In genomic region chr20:50129662-50130345, GRCh38 we compare ENCODE assay signal across 1 cellular context.
A peak's percentile ranks its signal among the peaks of the same experiment; 100 is the strongest.
TF ChIP-seq lines count a peak whose summit lies in the region.

No MANE protein-coding gene starts in this region.

TF ChIP-seq in K562, 482 proteins besides CTCF, POLR2A, EP300 and RAD21 (continued from another document):
- TF ChIP-seq ZNF318 (IDR thresholded peaks at IDR 0.05; ENCODE audit: borderline replicate concordance in 1 of 2, low read depth in 1 of 2) = no peak
- TF ChIP-seq CHCHD3 (CRISPR knock-in tag; IDR thresholded peaks at IDR 0.05) = no peak
- TF ChIP-seq RAD51 (IDR thresholded peaks at IDR 0.05; ENCODE audit: borderline replicate concordance, low read depth) = peak; percentile 98
- TF ChIP-seq ZBTB12 (CRISPR knock-in tag; IDR thresholded peaks at IDR 0.05) = no peak
- no peak for TF ChIP-seq ZNF408 (CRISPR knock-in tag; IDR thresholded peaks at IDR 0.05; ENCODE audit: low read depth)
- peak; percentile 54 for TF ChIP-seq MGA (IDR thresholded peaks at IDR 0.05)
- no peak for TF ChIP-seq MIER1 (IDR thresholded peaks at IDR 0.05; ENCODE audit: low read depth)
- no peak for TF ChIP-seq MBD1 (CRISPR knock-in tag; IDR thresholded peaks at IDR 0.05)
